Comparison of ENCODE assay signal across 9 cellular contexts in the genomic region with DNA sequence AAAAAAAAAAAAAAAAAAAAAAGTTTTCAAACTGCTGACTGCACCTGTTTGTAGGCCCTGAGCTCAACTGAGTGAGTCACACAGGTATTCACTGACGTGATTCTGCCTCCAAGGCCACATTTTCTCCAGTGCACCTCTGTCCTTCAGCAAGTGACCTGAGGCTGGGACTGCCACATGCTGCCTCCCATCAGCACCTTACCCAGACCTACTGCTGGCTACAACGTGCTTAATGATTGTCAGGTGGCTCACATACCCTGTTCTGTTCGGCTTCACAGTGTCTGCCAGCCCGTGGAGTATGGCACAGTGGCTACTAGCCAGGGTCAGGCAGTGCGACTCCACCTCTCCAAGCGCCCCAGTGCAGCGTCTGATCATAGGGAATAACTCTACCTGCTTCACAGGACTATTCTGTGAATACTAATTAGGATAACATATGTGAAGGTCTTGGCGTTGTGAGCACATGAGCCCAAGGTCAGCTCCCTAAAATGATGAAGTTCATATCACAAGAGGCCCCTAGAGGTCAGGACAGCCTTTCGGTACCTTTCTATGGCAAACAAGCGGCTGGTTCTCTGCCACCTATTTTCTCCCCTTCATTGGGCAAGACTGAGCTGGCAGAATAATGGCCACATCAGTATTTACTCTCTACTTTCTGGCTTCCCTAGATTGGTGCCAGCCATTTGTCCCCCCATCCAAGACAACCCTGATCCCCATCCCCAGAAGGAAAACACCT. TPM values are rescaled to one million over a fixed set of nuclear protein-coding genes. Genes with fewer than 3 reads are reported as not detected.
DNase-seq lines count a peak whose midpoint lies in the region; ATAC-seq and TF ChIP-seq lines count a peak whose summit lies in the region.
"Had no signal": no experiment of that assay in that cellular context is flagged by ENCODE, and none has a peak within 500 bp of the region (broad histone marks: within the 10 kb centered on the region; RNA-seq: fewer than 3 reads in every experiment).

No MANE protein-coding gene starts in this region.

- ATAC-seq in DND-41 (ENCODE audit: insufficient read depth, low read depth) (no peak; the same call in 2 of the 3 replicates), mucosa of descending colon (peak; percentile 50), T-helper 17 cell (no peak)

- peaks cover 18% of the 10 kb centered on the region for H3K27me3 ChIP-seq in DND-41 (ENCODE audit: insufficient read depth, low read length, poor library complexity)
- H3K27me3 ChIP-seq: transverse colon had no signal

- no peak overlapping the region for H3K4me3 Mint-ChIP-seq in T-helper 17 cell

- no peaks in the 10 kb centered on the region for H3K36me3 Mint-ChIP-seq in T-helper 17 cell (ENCODE audit: low read depth)

- no peak overlapping the region for H3K4me3 ChIP-seq in DND-41 (ENCODE audit: low read depth in 1 of 2, low read length in 2 of 2)
- no peak overlapping the region for H3K4me3 ChIP-seq in mucosa of descending colon
- H3K4me3 ChIP-seq: transverse colon had no signal

- H2AFZ ChIP-seq in DND-41 (ENCODE audit: low read depth, low read length) = no peak overlapping the region

- H3K4me2 ChIP-seq in DND-41 (ENCODE audit: insufficient read depth, low read length) = no peak overlapping the region

- H3K36me3 ChIP-seq in DND-41 (ENCODE audit: insufficient read depth, low read length) = no peaks in the 10 kb centered on the region
- no peaks in the 10 kb centered on the region for H3K36me3 ChIP-seq in mucosa of descending colon (ENCODE audit: low read depth)
- H3K36me3 ChIP-seq: transverse colon had no signal

- DNase-seq in DND-41 = no peak
- peak; percentile 60 for DNase-seq in NAMALWA (ENCODE audit: low spot score)
- DNase-seq in activated naive CD4-positive, alpha-beta T cell treated with anti-CD3 and anti-CD28 coated beads, Interleukin-2, amount 50 U/mL, for 16 hours = peak; percentile 14
- DNase-seq in mucosa of descending colon = no peak
- DNase-seq in ureter (ENCODE audit: low spot score) = no peak
- no peak for DNase-seq in T-helper 17 cell
- no peak for DNase-seq in NCI-H2107 treated with DMSO at 0.1 percent for 48 hours (lab: John Stamatoyannopoulos, UW; ENCODE audit: unreplicated experiment)
- DNase-seq in effector CD8-positive, alpha-beta T cell (lab: John Stamatoyannopoulos, UW) = no peak
- DNase-seq: transverse colon had no signal

- H4K20me1 ChIP-seq in DND-41 (ENCODE audit: insufficient read depth, low read length) = peaks cover 2% of the 10 kb centered on the region

- no peaks in the 10 kb centered on the region for H3K79me2 ChIP-seq in DND-41 (ENCODE audit: insufficient read depth, low read length)

- no peak overlapping the region for H3K27ac ChIP-seq in DND-41 (ENCODE audit: low read length)

- peaks cover 34% of the 10 kb centered on the region for H3K27me3 Mint-ChIP-seq in T-helper 17 cell

- H3K4me1 ChIP-seq in DND-41 (ENCODE audit: insufficient read depth, low read length) = no peaks in the 10 kb centered on the region
- peaks cover 2% of the 10 kb centered on the region for H3K4me1 ChIP-seq in mucosa of descending colon (ENCODE audit: low read depth)

- intact Hi-C loops in mucosa of descending colon (cut with DNase I, micrococcal nuclease) = no loop called here

- no peak overlapping the region for H3K9ac ChIP-seq in DND-41 (ENCODE audit: low read depth, low read length)

- H3K4me1 Mint-ChIP-seq in T-helper 17 cell = peaks cover 2% of the 10 kb centered on the region

- H3K9me3 ChIP-seq in DND-41 (ENCODE audit: insufficient read depth, low read length, severe bottlenecking) (no peaks in the 10 kb centered on the region), mucosa of descending colon (no peaks in the 10 kb centered on the region), T-helper 17 cell (ENCODE audit: control insufficient read depth, low read length, poor library complexity, severe bottlenecking) (no peaks in the 10 kb centered on the region)
- H3K9me3 ChIP-seq: transverse colon had no signal

- H3K27ac Mint-ChIP-seq in T-helper 17 cell = no peak overlapping the region

- TF ChIP-seq CTCF in DND-41 (IDR thresholded peaks at IDR 0.05; ENCODE audit: borderline replicate concordance, extremely low read depth, low read length, poor library complexity, severe bottlenecking) (peak; percentile 40), mucosa of descending colon (IDR thresholded peaks at IDR 0.05) (no peak)

RNA-seq across cellular contexts. Expression of a gene that starts 28.1 kb away (rescaled TPM):
- 10 to 100 TPM in 1 of 3 donors, 1 to 10 TPM in 2; 2.2 to 13.4 (median 5.8) TPM for total RNA-seq in mucosa of descending colon
- total RNA-seq in ureter = 5.0 TPM
- 1 to 10 TPM in 1 of 2 donors, not detected in 1; 2.1 TPM for total RNA-seq in T-helper 17 cell

Comparison
In these comparisons a context has a peak if more than half of its experiments do, and no peak if none do; other contexts are left out.
1. DNase-seq: peak in NAMALWA (single experiment) and activated naive CD4-positive, alpha-beta T cell treated with anti-CD3 and anti-CD28 coated beads, Interleukin-2, amount 50 U/mL, for 16 hours (single experiment); none in DND-41 (single experiment), mucosa of descending colon (0 of 3), ureter (single experiment), T-helper 17 cell (0 of 3), NCI-H2107 treated with DMSO at 0.1 percent for 48 hours (single experiment) and effector CD8-positive, alpha-beta T cell (single experiment).